3 cellular contexts compared by ENCODE assay signal in genomic region chr13:96422002-96422401, GRCh38.
"Had no signal": no experiment of that assay in that cellular context is flagged by ENCODE, and none has a peak within 500 bp of the region (broad histone marks: within the 10 kb centered on the region; RNA-seq: fewer than 3 reads in every experiment).

No MANE protein-coding gene starts in this region.

- ATAC-seq: GM12878 had no signal

- H3K4me3 ChIP-seq: GM12878 had no signal

- DNase-seq: GDM1, GF-D8 had no signal
